In genomic region chr16:87121816-87122215, GRCh38 we compare ENCODE assay signal across 32 cellular contexts.
"Had no signal": no experiment of that assay in that cellular context is flagged by ENCODE, and none has a peak within 500 bp of the region (broad histone marks: within the 10 kb centered on the region; RNA-seq: fewer than 3 reads in every experiment).

No MANE protein-coding gene starts in this region.

- H3K9me3 Mint-ChIP-seq: activated B cell treated with CpG ODN at 0.5 μM for 24 hours; activated CD4-positive, alpha-beta memory T cell treated with anti-CD3 and anti-CD28 coated beads for 36 hours; activated CD4-positive, alpha-beta T cell treated with anti-CD3 and anti-CD28 coated beads, Interleukin-2, amount 10 ng/mL, durations not matched to agents 7 days and 5 days; activated CD8-positive, alpha-beta T cell treated with anti-CD3 and anti-CD28 coated beads for 36 hours; activated naive CD4-positive, alpha-beta T cell treated with anti-CD3 and anti-CD28 coated beads, Interleukin-2, amount 50 U/mL, for 24 hours; activated naive CD8-positive, alpha-beta T cell treated with anti-CD3 and anti-CD28 coated beads, Interleukin-2, amount 10 ng/mL, durations not matched to agents 7 days and 5 days; activated naive CD8-positive, alpha-beta T cell treated with anti-CD3 and anti-CD28 coated beads, Interleukin-2, amount 50 U/mL, for 24 hours; activated T-cell treated with anti-CD3 and anti-CD28 coated beads, Interleukin-2, amount 50 U/mL, for 4 hours; activated T-cell treated with anti-CD3 and anti-CD28 coated beads, Interleukin-2, amount 50 U/mL, for 72 hours; activated T-helper 2 cell treated with anti-CD3 and anti-CD28 coated beads, Interferon-gamma antibody, Interleukin-2, Interleukin-4, amounts not matched to agents 10 μg/mL and 5 μg/mL and 100 μg/mL, durations not matched to agents 14 hours and 24 hours and 36 hours; T-helper 2 cell treated with Interferon-gamma antibody and Interleukin-4, amounts not matched to agents 5 μg/mL and 100 μg/mL, for 36 hours had no signal

- H3K4me3 Mint-ChIP-seq: activated B cell treated with CpG ODN at 0.5 μM for 24 hours; activated CD4-positive, alpha-beta memory T cell treated with anti-CD3 and anti-CD28 coated beads for 36 hours; activated CD4-positive, alpha-beta T cell treated with anti-CD3 and anti-CD28 coated beads for 36 hours; activated CD4-positive, alpha-beta T cell treated with anti-CD3 and anti-CD28 coated beads, Interleukin-2, amount 10 ng/mL, durations not matched to agents 7 days and 5 days; activated CD8-positive, alpha-beta T cell treated with anti-CD3 and anti-CD28 coated beads for 36 hours; activated naive CD4-positive, alpha-beta T cell treated with anti-CD3 and anti-CD28 coated beads, Interleukin-2, amount 10 ng/mL, durations not matched to agents 7 days and 5 days; activated naive CD4-positive, alpha-beta T cell treated with anti-CD3 and anti-CD28 coated beads, Interleukin-2, amount 50 U/mL, for 24 hours; activated naive CD8-positive, alpha-beta T cell; activated naive CD8-positive, alpha-beta T cell treated with anti-CD3 and anti-CD28 coated beads, Interleukin-2, amount 10 ng/mL, durations not matched to agents 7 days and 5 days; activated naive CD8-positive, alpha-beta T cell treated with anti-CD3 and anti-CD28 coated beads, Interleukin-2, amount 50 U/mL, for 24 hours; activated T-cell treated with anti-CD3 and anti-CD28 coated beads, Interleukin-2, amount 50 U/mL, for 4 hours; activated T-cell treated with anti-CD3 and anti-CD28 coated beads, Interleukin-2, amount 50 U/mL, for 72 hours; brain; T-cell; T-helper 2 cell treated with Interferon-gamma antibody and Interleukin-4, amounts not matched to agents 5 μg/mL and 100 μg/mL, for 36 hours had no signal

- DNase-seq: activated B cell treated with CpG ODN at 0.5 μM for 24 hours; activated CD4-positive, alpha-beta memory T cell treated with anti-CD3 and anti-CD28 coated beads for 36 hours; activated CD4-positive, alpha-beta T cell treated with anti-CD3 and anti-CD28 coated beads for 36 hours; activated CD4-positive, alpha-beta T cell treated with anti-CD3 and anti-CD28 coated beads for 48 hours; activated CD4-positive, alpha-beta T cell treated with anti-CD3 and anti-CD28 coated beads, Interleukin-2, amount 10 ng/mL, durations not matched to agents 7 days and 5 days; activated CD4-positive, CD25-positive, alpha-beta regulatory T cell treated with anti-CD3 and anti-CD28 coated beads, Interleukin-2, amount 50 U/mL, for 72 hours; activated CD8-positive, alpha-beta memory T cell treated with anti-CD3 and anti-CD28 coated beads, Interleukin-2, amount 50 U/mL, for 4 hours; activated CD8-positive, alpha-beta T cell treated with anti-CD3 and anti-CD28 coated beads for 36 hours; activated effector memory CD4-positive, alpha-beta T cell treated with Interleukin-2 at 50 U/mL for 16 hours; activated gamma-delta T cell; activated naive CD4-positive, alpha-beta T cell treated with anti-CD3 and anti-CD28 coated beads, Interleukin-2, amount 10 ng/mL, durations not matched to agents 7 days and 5 days; activated naive CD4-positive, alpha-beta T cell treated with Interleukin-2 at 50 U/mL for 16 hours; activated naive CD8-positive, alpha-beta T cell treated with anti-CD3 and anti-CD28 coated beads, Interleukin-2, amount 10 ng/mL, durations not matched to agents 7 days and 5 days; activated naive CD8-positive, alpha-beta T cell treated with anti-CD3 and anti-CD28 coated beads, Interleukin-2, amount 50 U/mL, for 24 hours; activated T-cell treated with anti-CD3 and anti-CD28 coated beads for 4 hours; activated T-cell treated with anti-CD3 and anti-CD28 coated beads, Interleukin-2, amount 50 U/mL, for 1 hour; activated T-cell treated with anti-CD3 and anti-CD28 coated beads, Interleukin-2, amount 50 U/mL, for 4 hours; activated T-cell treated with anti-CD3 and anti-CD28 coated beads, Interleukin-2, amount 50 U/mL, for 72 hours; amygdala; anterior cingulate cortex; central memory CD4-positive, alpha-beta T cell; T-cell; T-helper 2 cell; T-helper 9 cell had no signal

- H3K4me3 ChIP-seq: ascending aorta, cardiac muscle cell had no signal

- H3K27ac Mint-ChIP-seq: activated B cell treated with CpG ODN at 0.5 μM for 24 hours; activated CD4-positive, alpha-beta memory T cell treated with anti-CD3 and anti-CD28 coated beads for 36 hours; activated CD4-positive, alpha-beta T cell treated with anti-CD3 and anti-CD28 coated beads for 36 hours; activated CD4-positive, alpha-beta T cell treated with anti-CD3 and anti-CD28 coated beads, Interleukin-2, amount 10 ng/mL, durations not matched to agents 7 days and 5 days; activated CD8-positive, alpha-beta T cell treated with anti-CD3 and anti-CD28 coated beads for 36 hours; activated naive CD4-positive, alpha-beta T cell treated with anti-CD3 and anti-CD28 coated beads, Interleukin-2, amount 10 ng/mL, durations not matched to agents 7 days and 5 days; activated naive CD4-positive, alpha-beta T cell treated with anti-CD3 and anti-CD28 coated beads, Interleukin-2, amount 50 U/mL, for 24 hours; activated naive CD8-positive, alpha-beta T cell; activated naive CD8-positive, alpha-beta T cell treated with anti-CD3 and anti-CD28 coated beads, Interleukin-2, amount 10 ng/mL, durations not matched to agents 7 days and 5 days; activated naive CD8-positive, alpha-beta T cell treated with anti-CD3 and anti-CD28 coated beads, Interleukin-2, amount 50 U/mL, for 24 hours; activated T-cell treated with anti-CD3 and anti-CD28 coated beads, Interleukin-2, amount 50 U/mL, for 72 hours; activated T-helper 2 cell treated with anti-CD3 and anti-CD28 coated beads, Interferon-gamma antibody, Interleukin-2, Interleukin-4, amounts not matched to agents 10 μg/mL and 5 μg/mL and 100 μg/mL, durations not matched to agents 14 hours and 24 hours and 36 hours; brain; T-cell; T-helper 2 cell treated with Interferon-gamma antibody and Interleukin-4, amounts not matched to agents 5 μg/mL and 100 μg/mL, for 36 hours had no signal

- H3K27ac ChIP-seq: ascending aorta, cardiac muscle cell, VCaP had no signal

- H3K9me3 ChIP-seq: ascending aorta had no signal

- H3K36me3 ChIP-seq: ascending aorta, cardiac muscle cell had no signal

- ATAC-seq: activated CD4-positive, alpha-beta T cell treated with anti-CD3 and anti-CD28 coated beads for 36 hours; activated CD8-positive, alpha-beta T cell treated with anti-CD3 and anti-CD28 coated beads for 36 hours; activated naive CD8-positive, alpha-beta T cell treated with anti-CD3 and anti-CD28 coated beads, Interleukin-2, amount 50 U/mL, for 24 hours; activated T-cell treated with anti-CD3 and anti-CD28 coated beads, Interleukin-2, amount 50 U/mL, for 4 hours; activated T-cell treated with anti-CD3 and anti-CD28 coated beads, Interleukin-2, amount 50 U/mL, for 72 hours; T-cell had no signal

- H3K4me1 Mint-ChIP-seq: activated B cell treated with CpG ODN at 0.5 μM for 24 hours; activated CD4-positive, alpha-beta T cell treated with anti-CD3 and anti-CD28 coated beads for 36 hours; activated CD4-positive, alpha-beta T cell treated with anti-CD3 and anti-CD28 coated beads, Interleukin-2, amount 10 ng/mL, durations not matched to agents 7 days and 5 days; activated naive CD4-positive, alpha-beta T cell treated with anti-CD3 and anti-CD28 coated beads, Interleukin-2, amount 10 ng/mL, durations not matched to agents 7 days and 5 days; activated naive CD4-positive, alpha-beta T cell treated with anti-CD3 and anti-CD28 coated beads, Interleukin-2, amount 50 U/mL, for 24 hours; activated naive CD8-positive, alpha-beta T cell treated with anti-CD3 and anti-CD28 coated beads, Interleukin-2, amount 10 ng/mL, durations not matched to agents 7 days and 5 days; activated naive CD8-positive, alpha-beta T cell treated with anti-CD3 and anti-CD28 coated beads, Interleukin-2, amount 50 U/mL, for 24 hours; T-cell had no signal

- H3K36me3 Mint-ChIP-seq: activated CD4-positive, alpha-beta memory T cell treated with anti-CD3 and anti-CD28 coated beads for 36 hours; activated naive CD4-positive, alpha-beta T cell treated with anti-CD3 and anti-CD28 coated beads, Interleukin-2, amount 10 ng/mL, durations not matched to agents 7 days and 5 days; activated naive CD4-positive, alpha-beta T cell treated with anti-CD3 and anti-CD28 coated beads, Interleukin-2, amount 50 U/mL, for 24 hours; activated naive CD8-positive, alpha-beta T cell treated with anti-CD3 and anti-CD28 coated beads, Interleukin-2, amount 10 ng/mL, durations not matched to agents 7 days and 5 days; brain; T-cell had no signal

- H3K27me3 Mint-ChIP-seq: brain had no signal

- H3K27me3 ChIP-seq: ascending aorta, cardiac muscle cell had no signal
